In the genomic region with DNA sequence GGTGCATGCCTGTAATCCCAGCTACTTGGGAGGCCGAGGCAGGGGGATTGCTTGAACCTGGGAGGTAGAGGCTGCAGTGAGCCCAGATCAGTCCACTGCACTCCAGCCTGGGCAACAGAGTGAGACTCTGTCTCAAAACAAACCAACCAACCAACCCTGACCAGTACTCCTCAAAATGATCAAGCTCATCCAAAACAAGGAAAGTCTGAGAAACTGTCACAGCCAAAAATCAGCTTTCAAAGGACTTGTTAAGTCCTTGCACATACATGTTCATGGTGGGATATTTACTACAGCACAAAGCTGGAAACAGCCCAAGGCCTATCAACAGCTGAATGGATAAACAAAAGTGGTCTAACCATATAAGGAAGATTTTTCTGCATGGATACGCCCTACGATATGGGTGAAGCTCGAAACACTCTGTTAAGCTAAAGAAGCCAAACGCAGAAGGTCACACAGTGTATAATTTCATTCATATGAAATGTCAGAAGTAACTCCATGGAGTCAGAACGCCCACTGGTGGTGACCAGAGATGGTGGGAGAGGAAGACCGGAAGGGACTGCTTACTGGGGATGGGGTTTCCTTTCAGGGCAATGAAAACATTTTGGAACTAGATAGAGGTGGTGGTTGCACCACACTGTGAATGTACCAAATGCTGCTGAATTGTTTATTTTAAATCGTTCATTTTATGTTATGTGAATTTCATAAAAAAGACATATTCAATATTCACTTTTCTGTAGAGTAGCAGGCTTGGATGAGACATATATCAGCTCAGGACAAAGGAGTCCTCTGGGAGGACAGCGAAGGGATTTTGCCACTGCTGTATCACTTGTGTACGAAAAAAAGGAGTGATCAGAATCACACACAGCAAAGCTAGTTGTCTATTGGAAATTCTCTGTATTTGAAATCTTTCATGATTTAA, we compare ENCODE assay signal across 8 cellular contexts. TPM values are rescaled to one million over a fixed set of nuclear protein-coding genes. Genes with fewer than 3 reads are reported as not detected.
DNase-seq lines count a peak whose midpoint lies in the region; TF ChIP-seq lines count a peak whose summit lies in the region.

No MANE protein-coding gene starts in this region.

- no peak overlapping the region for H3K4me2 ChIP-seq in Karpas-422 (ENCODE audit: low read depth, low read length, poor library complexity, severe bottlenecking)

- H3K9me3 ChIP-seq in Karpas-422 (ENCODE audit: low read length) (no peaks in the 10 kb centered on the region), sigmoid colon (no peaks in the 10 kb centered on the region)

- DNase-seq in DMS 273 (lab: John Stamatoyannopoulos, UW; ENCODE audit: unreplicated experiment): peak; percentile 87
- DNase-seq in Karpas-422: peak; percentile 69
- DNase-seq in SW480 (ENCODE audit: low spot score): peak; percentile 56
- peak; percentile 50 for DNase-seq in glomerular visceral epithelial cell (ENCODE audit: extremely low spot score)
- peak; percentile 80 for DNase-seq in sigmoid colon
- no peak for DNase-seq in effector CD8-positive, alpha-beta T cell (lab: John Stamatoyannopoulos, UW)
- no peak for DNase-seq in DMS79 (lab: John Stamatoyannopoulos, UW)
- DNase-seq in central memory CD4-positive, alpha-beta T cell: no peak

- peak; percentile 19 to 65 (median 50) for TF ChIP-seq CTCF in sigmoid colon (IDR thresholded peaks at IDR 0.05)

- H3K4me1 ChIP-seq in Karpas-422 (ENCODE audit: low read length) (peaks cover 9% of the 10 kb centered on the region), sigmoid colon (peaks cover 0 to 25% (median 19%) of the 10 kb centered on the region in 4 donors)

- H3K36me3 ChIP-seq in Karpas-422 (ENCODE audit: insufficient read depth, low read length) (no peaks in the 10 kb centered on the region), sigmoid colon (peaks cover 0 to 3% (median 0%) of the 10 kb centered on the region in 4 donors)

- TF ChIP-seq EP300 in sigmoid colon (IDR thresholded peaks at IDR 0.05): no peak

- TF ChIP-seq POLR2A in sigmoid colon (IDR thresholded peaks at IDR 0.05): no peak

- H3K9ac ChIP-seq in Karpas-422 (ENCODE audit: low read length): no peak overlapping the region

- H4K20me1 ChIP-seq in Karpas-422 (ENCODE audit: insufficient read depth, low read depth, low read length): no peaks in the 10 kb centered on the region

- intact Hi-C loops in sigmoid colon (cut with DNase I): no loop called here

- H3K79me2 ChIP-seq in Karpas-422 (ENCODE audit: low read length): no peaks in the 10 kb centered on the region

- 30 to 52% methylated on average over 10 of the region's 10 CpGs for WGBS in sigmoid colon, 2 donors

- H3K27ac ChIP-seq in Karpas-422 (ENCODE audit: low read length) (no peak overlapping the region), sigmoid colon (peak overlapping the region in 2 of 4 donors; percentile 20 to 29)

- H3K9me2 ChIP-seq in Karpas-422 (replicated peaks; ENCODE audit: insufficient read depth, low read length): no peaks in the 10 kb centered on the region

- H2AFZ ChIP-seq in Karpas-422 (ENCODE audit: low read length): no peak overlapping the region

- H3K27me3 ChIP-seq in Karpas-422 (ENCODE audit: low read length) (no peaks in the 10 kb centered on the region), sigmoid colon (no peaks in the 10 kb centered on the region)

- H3K4me3 ChIP-seq in Karpas-422 (ENCODE audit: low read length) (no peak overlapping the region), sigmoid colon (no peak overlapping the region)

RNA-seq across cellular contexts. Expression of a gene that starts 17.7 kb away (rescaled TPM):
- total RNA-seq in Karpas-422 (2014; rRNA removed; shearing (Covaris generic); ENCODE audit: low replicate concordance): not detected in 2 replicates
- total RNA-seq in sigmoid colon: not detected
- polyA plus RNA-seq in sigmoid colon: 1 to 10 TPM in 1 of 3 donors, not detected in 2; 7.6 TPM

RNA-seq across cellular contexts. Expression of a gene that starts 24.9 kb away (rescaled TPM):
- total RNA-seq in Karpas-422 (2014; rRNA removed; shearing (Covaris generic); ENCODE audit: low replicate concordance): 37.7 and 70.6 TPM in 2 replicates
- total RNA-seq in sigmoid colon: 10 to 100 TPM; 17.1 to 22.5 (median 20.1) TPM
- 10 to 100 TPM; 34.8 to 46.2 (median 45.2) TPM for polyA plus RNA-seq in sigmoid colon

RNA-seq across cellular contexts. Expression of a gene that starts 25.0 kb away (rescaled TPM):
- total RNA-seq in Karpas-422 (2014; rRNA removed; shearing (Covaris generic); ENCODE audit: low replicate concordance): 39.5 and 46.9 TPM in 2 replicates
- 10 to 100 TPM; 61.4 to 74.5 (median 71.3) TPM for total RNA-seq in sigmoid colon
- 100 to 1,000 TPM in 2 of 3 donors, 10 to 100 TPM in 1; 91.6 to 154 (median 123) TPM for polyA plus RNA-seq in sigmoid colon

RNA-seq across cellular contexts. Expression of a gene that starts 40.2 kb away (rescaled TPM):
- total RNA-seq in Karpas-422 (2014; rRNA removed; shearing (Covaris generic); ENCODE audit: low replicate concordance): 75.5 and 87.6 TPM in 2 replicates
- total RNA-seq in sigmoid colon: 100 to 1,000 TPM in 2 of 4 donors, 10 to 100 TPM in 2; 60.7 to 141 (median 101) TPM
- 10 to 100 TPM; 52.3 to 77.7 (median 60.1) TPM for polyA plus RNA-seq in sigmoid colon

RNA-seq across cellular contexts. Expression of a gene that starts 50.0 kb away (rescaled TPM):
- total RNA-seq in Karpas-422 (2014; rRNA removed; shearing (Covaris generic); ENCODE audit: low replicate concordance): not detected in 2 replicates
- total RNA-seq in sigmoid colon: 10 to 100 TPM in 1 of 4 donors, 1 to 10 TPM in 3; 3.5 to 18.6 (median 6.7) TPM
- polyA plus RNA-seq in sigmoid colon: 10 to 100 TPM in 1 of 3 donors, under 1 TPM in 2; 0.23 to 11.1 (median 0.60) TPM

Comparison
In these comparisons a context has a peak if more than half of its experiments do, and no peak if none do; other contexts are left out.
1. DNase-seq: peak in DMS 273 (single experiment), Karpas-422 (single experiment), SW480 (single experiment), glomerular visceral epithelial cell (single experiment) and sigmoid colon (single experiment); none in effector CD8-positive, alpha-beta T cell (single experiment), DMS79 (single experiment) and central memory CD4-positive, alpha-beta T cell (single experiment).